In genomic region chr2:10985260-10985659, GRCh38 we compare ENCODE assay signal across 29 cellular contexts.
A peak's percentile ranks its signal among the peaks of the same experiment; 100 is the strongest.
DNase-seq lines count a peak whose midpoint lies in the region; ATAC-seq and TF ChIP-seq lines count a peak whose summit lies in the region.
"Had no signal": no experiment of that assay in that cellular context is flagged by ENCODE, and none has a peak within 500 bp of the region (broad histone marks: within the 10 kb centered on the region; RNA-seq: fewer than 3 reads in every experiment).

No MANE protein-coding gene starts in this region.

- H3K4me3 ChIP-seq in mammary epithelial cell (replicated peaks in 1 of 3; ENCODE audit: insufficient read depth in 1 of 3, low read depth in 2 of 3, low read length in 3 of 3) (no peak overlapping the region), breast epithelium (no peak overlapping the region), left lung (no peak overlapping the region)
- H3K4me3 ChIP-seq: cardiac muscle cell, coronary artery, esophagus muscularis mucosa, PC-9, thoracic aorta had no signal

- H3K9ac ChIP-seq in mammary epithelial cell (ENCODE audit: insufficient read depth, low read length) = no peak overlapping the region

- H3K27me3 ChIP-seq in mammary epithelial cell (ENCODE audit: insufficient read depth, low read length) (no peaks in the 10 kb centered on the region), breast epithelium (no peaks in the 10 kb centered on the region), left lung (peaks cover 0 to 5% of the 10 kb centered on the region in 2 donors)

- H3K27ac Mint-ChIP-seq in WTC11 (no peak overlapping the region), type B pancreatic cell (no peak overlapping the region)
- H3K27ac Mint-ChIP-seq in activated T-cell treated with anti-CD3 and anti-CD28 coated beads, Interleukin-2, amount 50 U/mL, for 72 hours = no peak overlapping the region
- H3K27ac Mint-ChIP-seq: activated CD8-positive, alpha-beta memory T cell treated with anti-CD3 and anti-CD28 coated beads, Interleukin-2, amount 10 ng/mL, durations not matched to agents 7 days and 5 days; CD4-positive, alpha-beta memory T cell; immature natural killer cell; nephron progenitor cell had no signal

- no peaks in the 10 kb centered on the region for H3K9me3 Mint-ChIP-seq in WTC11
- no peaks in the 10 kb centered on the region for H3K9me3 Mint-ChIP-seq in type B pancreatic cell
- no peaks in the 10 kb centered on the region for H3K9me3 Mint-ChIP-seq in activated T-cell treated with anti-CD3 and anti-CD28 coated beads, Interleukin-2, amount 50 U/mL, for 72 hours
- H3K9me3 Mint-ChIP-seq: CD4-positive, alpha-beta memory T cell; immature natural killer cell; nephron progenitor cell had no signal

- no peaks in the 10 kb centered on the region for H3K36me3 ChIP-seq in mammary epithelial cell (ENCODE audit: insufficient read depth, low read length)
- no peaks in the 10 kb centered on the region for H3K36me3 ChIP-seq in breast epithelium
- H3K36me3 ChIP-seq in left lung = no peaks in the 10 kb centered on the region
- H3K36me3 ChIP-seq: cardiac muscle cell, esophagus muscularis mucosa, thoracic aorta had no signal

- H3K4me3 Mint-ChIP-seq in WTC11 = no peak overlapping the region
- no peak overlapping the region for H3K4me3 Mint-ChIP-seq in type B pancreatic cell
- no peak overlapping the region for H3K4me3 Mint-ChIP-seq in activated T-cell treated with anti-CD3 and anti-CD28 coated beads, Interleukin-2, amount 50 U/mL, for 72 hours
- H3K4me3 Mint-ChIP-seq: activated CD8-positive, alpha-beta memory T cell treated with anti-CD3 and anti-CD28 coated beads, Interleukin-2, amount 10 ng/mL, durations not matched to agents 7 days and 5 days; CD4-positive, alpha-beta memory T cell; immature natural killer cell; nephron progenitor cell had no signal

- CTCF ChIA-PET in mammary epithelial cell (lab: Charles Lee; ENCODE audit: low non-redundant PET) = no interaction called here
- CTCF ChIA-PET in WTC11 (lab: Charles Lee) = interaction anchor here (0.9 to 2.4 kb wide), 3 partner anchors 139 to 153 kb away, joined by 3 to 6 read pairs (median 3); no protein-coding TSS in a partner anchor

- peak in 1 of 2 donors; percentile 8 for TF ChIP-seq CTCF in mammary epithelial cell (conservative IDR thresholded peaks at IDR 0.05 in 1 of 2, IDR thresholded peaks at IDR 0.05 in 1 of 2; ENCODE audit: extremely low read depth in 1 of 2, insufficient read depth in 1 of 2, low read depth in 1 of 2, low read length in 2 of 2)
- no peak for TF ChIP-seq CTCF in breast epithelium (IDR thresholded peaks at IDR 0.05)
- no peak for TF ChIP-seq CTCF in WTC11 (IDR thresholded peaks at IDR 0.05)
- no peak for TF ChIP-seq CTCF in left lung (IDR thresholded peaks at IDR 0.05)
- TF ChIP-seq CTCF in type B pancreatic cell (conservative IDR thresholded peaks at IDR 0.05) = peak; percentile 24

- H3K27ac ChIP-seq in mammary epithelial cell (ENCODE audit: insufficient read depth, low read depth, low read length) (no peak overlapping the region), breast epithelium (no peak overlapping the region), left lung (no peak overlapping the region)
- H3K27ac ChIP-seq: cardiac muscle cell, coronary artery, esophagus muscularis mucosa, PC-9, thoracic aorta had no signal

- peak; percentile 26 for DNase-seq in mammary epithelial cell
- no peak for DNase-seq in breast epithelium (ENCODE audit: low spot score in 2 of 2)
- no peak for DNase-seq in WTC11 (ENCODE audit: low spot score)
- DNase-seq in left lung = peak in 1 of 2 donors; percentile 18
- DNase-seq in type B pancreatic cell (ENCODE audit: extremely low spot score, unreplicated experiment) = no peak
- DNase-seq in activated T-cell treated with anti-CD3 and anti-CD28 coated beads, Interleukin-2, amount 50 U/mL, for 72 hours = no peak
- DNase-seq: activated CD8-positive, alpha-beta memory T cell treated with anti-CD3 and anti-CD28 coated beads, Interleukin-2, amount 10 ng/mL, durations not matched to agents 7 days and 5 days; activated naive CD4-positive, alpha-beta T cell treated with anti-CD3 and anti-CD28 coated beads, Interleukin-2, amount 50 U/mL, for 16 hours; CD4-positive, alpha-beta memory T cell; effector memory CD4-positive, alpha-beta T cell; foreskin melanocyte; GOT3; immature natural killer cell; Kasumi-1; NCI-H146; NCI-H526; nephron progenitor cell; NK-92 treated with Interleukin-12 subunit alpha and Interleukin-12 subunit beta, amount 100 ng/mL, for 24 hours; PC-9; SHP77 treated with DMSO at 0.1 percent for 48 hours; stimulated activated naive CD8-positive, alpha-beta T cell treated with anti-CD3 and anti-CD28 coated beads, Interleukin-15, Interleukin-2, amounts not matched to agents 100 U/mL and 50 U/mL, for 24 hours had no signal

- no peak overlapping the region for H3K4me2 ChIP-seq in mammary epithelial cell (ENCODE audit: insufficient read depth, low read depth, low read length)
- H3K4me2 ChIP-seq: PC-9 had no signal

- H3K79me2 ChIP-seq in mammary epithelial cell (ENCODE audit: insufficient read depth, low read length) = no peaks in the 10 kb centered on the region

- ATAC-seq in WTC11 (0 out of 2 replicates have a peak, but pooled peaks have one; percentile 30), left lung (peak; percentile 23), HG03521 (IDR thresholded peaks at IDR 0.05; ENCODE audit: unreplicated experiment) (no peak), HG03175 (IDR thresholded peaks at IDR 0.05; ENCODE audit: unreplicated experiment) (no peak)
- ATAC-seq in activated T-cell treated with anti-CD3 and anti-CD28 coated beads, Interleukin-2, amount 50 U/mL, for 72 hours (replicated peaks in 1 of 2) = no peak
- ATAC-seq: activated CD8-positive, alpha-beta memory T cell treated with anti-CD3 and anti-CD28 coated beads, Interleukin-2, amount 10 ng/mL, durations not matched to agents 7 days and 5 days; HepG2; left lobe of liver; stimulated activated naive CD8-positive, alpha-beta T cell treated with anti-CD3 and anti-CD28 coated beads, Interleukin-15, Interleukin-2, amounts not matched to agents 100 U/mL and 50 U/mL, for 24 hours had no signal

- H3K36me3 Mint-ChIP-seq in WTC11 (no peaks in the 10 kb centered on the region), type B pancreatic cell (no peaks in the 10 kb centered on the region)
- H3K36me3 Mint-ChIP-seq in activated T-cell treated with anti-CD3 and anti-CD28 coated beads, Interleukin-2, amount 50 U/mL, for 72 hours (ENCODE audit: insufficient read depth in 2 of 2) = no peaks in the 10 kb centered on the region
- H3K36me3 Mint-ChIP-seq: activated CD8-positive, alpha-beta memory T cell treated with anti-CD3 and anti-CD28 coated beads, Interleukin-2, amount 10 ng/mL, durations not matched to agents 7 days and 5 days; CD4-positive, alpha-beta memory T cell; immature natural killer cell had no signal

- intact Hi-C loops in mammary epithelial cell (cut with micrococcal nuclease) (no loop called here), breast epithelium (cut with DNase I; ENCODE audit: low total_unique reads) (no loop called here), left lung (cut with DNase I) (no loop called here)

- H4K20me1 ChIP-seq in mammary epithelial cell (ENCODE audit: insufficient read depth, low read length) = no peaks in the 10 kb centered on the region

- H3K9me3 ChIP-seq in mammary epithelial cell (replicated peaks; ENCODE audit: insufficient read depth, low read length) = no peaks in the 10 kb centered on the region
- no peaks in the 10 kb centered on the region for H3K9me3 ChIP-seq in breast epithelium
- no peaks in the 10 kb centered on the region for H3K9me3 ChIP-seq in left lung
- H3K9me3 ChIP-seq: esophagus muscularis mucosa, thoracic aorta had no signal

- no peaks in the 10 kb centered on the region for H3K27me3 Mint-ChIP-seq in WTC11 (ENCODE audit: low read depth)
- H3K27me3 Mint-ChIP-seq in type B pancreatic cell = peaks cover 14% of the 10 kb centered on the region
- H3K27me3 Mint-ChIP-seq in activated T-cell treated with anti-CD3 and anti-CD28 coated beads, Interleukin-2, amount 50 U/mL, for 72 hours (ENCODE audit: low read depth) = peaks cover 5% of the 10 kb centered on the region
- H3K27me3 Mint-ChIP-seq: CD4-positive, alpha-beta memory T cell had no signal

- in situ Hi-C loops in mammary epithelial cell (cut with MboI; ENCODE audit: low sequenced_read_pairs in 2 of 2) = no loop called here

- POLR2A ChIA-PET in WTC11 (lab: Charles Lee) = no interaction called here

- H2AFZ ChIP-seq in mammary epithelial cell (ENCODE audit: low read depth, low read length) = no peak overlapping the region
- H2AFZ ChIP-seq: PC-9 had no signal

- TF ChIP-seq POLR2A in breast epithelium (IDR thresholded peaks at IDR 0.05) = no peak

- dilution Hi-C loops in mammary epithelial cell (cut with HindIII; ENCODE audit: low sequenced_read_pairs) = no loop called here

- BruUV-seq in mammary epithelial cell (replicated peaks; lab: Mats Ljungman, UMichigan) = no TSS peak

- H3K4me1 Mint-ChIP-seq in WTC11 (no peaks in the 10 kb centered on the region), type B pancreatic cell (ENCODE audit: unreplicated experiment) (peaks cover 12% of the 10 kb centered on the region)
- H3K4me1 Mint-ChIP-seq in activated T-cell treated with anti-CD3 and anti-CD28 coated beads, Interleukin-2, amount 50 U/mL, for 72 hours (ENCODE audit: low read depth) = no peaks in the 10 kb centered on the region
- H3K4me1 Mint-ChIP-seq: activated CD8-positive, alpha-beta memory T cell treated with anti-CD3 and anti-CD28 coated beads, Interleukin-2, amount 10 ng/mL, durations not matched to agents 7 days and 5 days; CD4-positive, alpha-beta memory T cell; immature natural killer cell had no signal

- H3K4me1 ChIP-seq in mammary epithelial cell (ENCODE audit: insufficient read depth, low read length) (peaks cover 11% of the 10 kb centered on the region), breast epithelium (no peaks in the 10 kb centered on the region), left lung (no peaks in the 10 kb centered on the region)

- 9% methylated on average over 4 of the region's 6 CpGs for WGBS in mammary epithelial cell (ENCODE audit: low coverage, missing lambda C conversion rate)

TF ChIP-seq in WTC11, 78 proteins besides CTCF, POLR2A, EP300 and RAD21 (continues in another document):
- TF ChIP-seq ATF2 (CRISPR knock-in tag; IDR thresholded peaks at IDR 0.05; ENCODE audit: borderline replicate concordance, low read depth) (no peak), SMAD3 (CRISPR knock-in tag; IDR thresholded peaks at IDR 0.05; ENCODE audit: borderline replicate concordance) (no peak), IRF2 (CRISPR knock-in tag; IDR thresholded peaks at IDR 0.05; ENCODE audit: borderline replicate concordance, low read depth) (no peak), NR2C2 (CRISPR knock-in tag; IDR thresholded peaks at IDR 0.05) (no peak)

Comparison
In these comparisons a context has a peak if more than half of its experiments do, and no peak if none do; other contexts are left out.
1. ATAC-seq: peak in WTC11 (single experiment) and left lung (single experiment); none in HG03521 (single experiment), HG03175 (single experiment) and activated T-cell treated with anti-CD3 and anti-CD28 coated beads, Interleukin-2, amount 50 U/mL, for 72 hours (0 of 2).